In genomic region chr6:38337819-38338465, GRCh38 we compare ENCODE assay signal across 13 cellular contexts.
DNase-seq lines count a peak whose midpoint lies in the region; ATAC-seq, FAIRE-seq and TF ChIP-seq lines count a peak whose summit lies in the region.
"Had no signal": no experiment of that assay in that cellular context is flagged by ENCODE, and none has a peak within 500 bp of the region (broad histone marks: within the 10 kb centered on the region; RNA-seq: fewer than 3 reads in every experiment).

No MANE protein-coding gene starts in this region.

- TF ChIP-seq RAD21 in K562 (CRISPR knock-in tag; conservative IDR thresholded peaks at IDR 0.05 in 1 of 2, IDR thresholded peaks at IDR 0.05 in 1 of 2) = no peak

- intact Hi-C loops in K562 (cut with micrococcal nuclease) = no loop called here
- intact Hi-C loops in left lung (cut with DNase I) = no loop called here

- TF ChIP-seq POLR2A in K562 (conservative IDR thresholded peaks at IDR 0.05) = no peak

- H3K4me1 ChIP-seq in K562 (replicated peaks in 1 of 2; ENCODE audit: control insufficient read depth in 2 of 2, insufficient read depth in 2 of 2, low read length in 2 of 2) (no peaks in the 10 kb centered on the region), left lung (no peaks in the 10 kb centered on the region)

- no peak overlapping the region for H3K4me3 ChIP-seq in K562
- H3K4me3 ChIP-seq in left lung = no peak overlapping the region

- H3K9me1 ChIP-seq in K562 (ENCODE audit: control insufficient read depth, insufficient read depth, low read length) = no peaks in the 10 kb centered on the region

- no TSS peak for BruUV-seq in K562 (replicated peaks; lab: Mats Ljungman, UMichigan)

- WGBS in K562 (ENCODE audit: insufficient coverage, low coverage, missing lambda C conversion rate) = 2% methylated on average over 5 of the region's 5 CpGs

- in situ Hi-C loops in K562 (cut with MboI) = no loop called here

- H4K20me1 ChIP-seq in K562 (replicated peaks; ENCODE audit: control insufficient read depth, insufficient read depth, low read length) = no peaks in the 10 kb centered on the region

- TF ChIP-seq EP300 in K562 (IDR thresholded peaks at IDR 0.05; ENCODE audit: low read length) = no peak

- no peak overlapping the region for H2AFZ ChIP-seq in K562 (ENCODE audit: low read depth, low read length)

- H3K27ac ChIP-seq in K562 (ENCODE audit: extremely low read depth, low read depth, low read length) (no peak overlapping the region), left lung (no peak overlapping the region)

- no peak overlapping the region for H3K4me2 ChIP-seq in K562 (ENCODE audit: insufficient read depth, low read length)

- TF ChIP-seq CTCF in AG09319 (IDR thresholded peaks at IDR 0.05; ENCODE audit: low read depth, low read length) (peak; percentile 15), K562 (IDR thresholded peaks at IDR 0.05 in 2 of 3, conservative IDR thresholded peaks at IDR 0.05 in 1 of 3; ENCODE audit: insufficient read depth in 2 of 3, low read depth in 1 of 3, low read length in 3 of 3) (no peak), left lung (IDR thresholded peaks at IDR 0.05) (peak in 1 of 2 donors; percentile 13)

- H3K27me3 ChIP-seq in K562 (ENCODE audit: control insufficient read depth in 2 of 2, insufficient read depth in 2 of 2, low read length in 2 of 2) (no peaks in the 10 kb centered on the region; a peak in 2 of 5 replicates), left lung (no peaks in the 10 kb centered on the region)

- peak; percentile 56 for DNase-seq in AG09319 (ENCODE audit: extremely low read depth, low read depth)
- DNase-seq in HuH-7 (ENCODE audit: low spot score) = peak; percentile 3
- no peak for DNase-seq in K562 (ENCODE audit: extremely low read depth in 1 of 4, low spot score in 3 of 4)
- DNase-seq in left lung = no peak
- no peak for DNase-seq in NCI-H1694 (lab: John Stamatoyannopoulos, UW)
- DNase-seq in SIG-M5 (lab: John Stamatoyannopoulos, UW) = no peak
- DNase-seq in activated CD4-positive, CD25-positive, alpha-beta regulatory T cell treated with anti-CD3 and anti-CD28 coated beads, Interleukin-2, amount 50 U/mL, for 72 hours = no peak
- no peak for DNase-seq in DMS79 (lab: John Stamatoyannopoulos, UW)
- DNase-seq: activated CD4-positive, alpha-beta T cell treated with anti-CD3 and anti-CD28 coated beads for 1 hour; activated effector memory CD4-positive, alpha-beta T cell treated with Interleukin-2 at 50 U/mL for 16 hours; cortex of kidney; NCI-H1092 treated with DMSO at 0.1 percent for 48 hours; OCI-M1 had no signal

- POLR2A ChIA-PET in K562 (lab: Yijun Ruan, JAX) = interaction anchor here (0.7 kb wide), 1 partner anchor 509 kb away, joined by 3 read pairs; no protein-coding TSS in a partner anchor

- H3K36me3 ChIP-seq in K562 (ENCODE audit: control insufficient read depth, insufficient read depth, low read length) (no peaks in the 10 kb centered on the region), left lung (no peaks in the 10 kb centered on the region)

- CTCF ChIA-PET in K562 (lab: Yijun Ruan, JAX; ENCODE audit: low intra/inter-chr PET ratio) = no interaction called here

- H3K79me2 ChIP-seq in K562 (ENCODE audit: control insufficient read depth, insufficient read depth, low read length) = no peaks in the 10 kb centered on the region

- H3K9ac ChIP-seq in K562 (ENCODE audit: insufficient read depth in 1 of 2, low read depth in 2 of 2, low read length in 2 of 2) = no peak overlapping the region

- ATAC-seq in K562 = peak; percentile 57; the same call in 2 of the 3 replicates
- ATAC-seq in left lung = peak; percentile 25

- H3K9me3 ChIP-seq in K562 (replicated peaks; ENCODE audit: control insufficient read depth, insufficient read depth, low read depth, low read length) (no peaks in the 10 kb centered on the region), left lung (peaks cover 0 to 15% of the 10 kb centered on the region in 2 donors)

- FAIRE-seq in K562 (lab: Jason Lieb, UNC) = no peak

TF ChIP-seq in K562, 482 proteins besides CTCF, POLR2A, EP300 and RAD21:
- no peak for TF ChIP-seq CEBPG (CRISPR knock-in tag; IDR thresholded peaks at IDR 0.05)
- peak in 1 of 2 experiments; percentile 91; a peak in 2 of 4 replicates for TF ChIP-seq CEBPG (tag; conservative IDR thresholded peaks at IDR 0.05 in 1 of 2, IDR thresholded peaks at IDR 0.05 in 1 of 2)
- TF ChIP-seq ZNF584 (CRISPR knock-in tag; IDR thresholded peaks at IDR 0.05; ENCODE audit: low read depth) = peak; percentile 46; the same call in 1 of the 2 replicates
- no peak for TF ChIP-seq SAFB2 (IDR thresholded peaks at IDR 0.05; ENCODE audit: borderline replicate concordance, low read depth, low read length, severe bottlenecking)
- TF ChIP-seq, protein P1, sequence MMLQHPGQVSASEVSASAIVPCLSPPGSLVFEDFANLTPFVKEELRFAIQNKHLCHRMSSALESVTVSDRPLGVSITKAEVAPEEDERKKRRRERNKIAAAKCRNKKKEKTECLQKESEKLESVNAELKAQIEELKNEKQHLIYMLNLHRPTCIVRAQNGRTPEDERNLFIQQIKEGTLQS (IDR thresholded peaks at IDR 0.05) = peak; percentile 45
- TF ChIP-seq, protein P1 (CRISPR knock-in tag; conservative IDR thresholded peaks at IDR 0.05) = no peak
- no peak for TF ChIP-seq CUX1 (CRISPR knock-in tag; IDR thresholded peaks at IDR 0.05)
- TF ChIP-seq ZKSCAN8 (CRISPR knock-in tag; IDR thresholded peaks at IDR 0.05) = peak; percentile 13; the same call in 1 of the 2 replicates

Comparison
In these comparisons a context has a peak if more than half of its experiments do, and no peak if none do; other contexts are left out.
1. DNase-seq: peak in AG09319 (single experiment) and HuH-7 (single experiment); none in K562 (0 of 4), left lung (0 of 2), NCI-H1694 (single experiment), SIG-M5 (single experiment), activated CD4-positive, CD25-positive, alpha-beta regulatory T cell treated with anti-CD3 and anti-CD28 coated beads, Interleukin-2, amount 50 U/mL, for 72 hours (single experiment) and DMS79 (single experiment).